ENCODE assay signal across 8 cellular contexts in the genomic region with DNA sequence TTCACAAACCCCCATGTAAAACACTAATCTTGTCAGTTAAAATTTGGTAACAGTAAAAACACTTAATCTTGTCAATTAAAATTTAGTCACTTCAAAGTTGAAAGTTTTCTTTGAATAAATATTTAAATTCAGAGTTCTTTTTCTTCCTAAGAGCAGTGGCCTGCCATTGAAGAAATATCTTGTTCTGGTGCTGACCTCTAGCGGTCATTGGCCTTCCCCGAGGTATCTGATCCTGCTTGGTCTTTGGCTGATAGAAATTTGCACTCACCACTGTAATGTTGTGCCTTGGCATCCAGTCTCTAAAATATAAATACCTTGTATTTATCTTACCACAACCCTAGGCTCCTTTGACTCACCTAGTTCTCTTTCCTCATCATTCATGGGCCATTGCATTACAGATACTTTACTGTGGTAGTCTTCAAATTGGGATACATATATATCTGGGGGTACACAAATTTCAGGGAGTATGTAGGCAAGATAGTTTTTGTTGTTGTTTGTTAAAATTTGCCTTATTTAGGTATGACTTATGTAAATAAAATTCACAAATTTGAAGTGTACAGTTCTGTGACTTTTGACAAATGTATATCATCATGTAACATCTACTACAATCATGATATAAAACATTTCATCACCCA. TPM values are rescaled to one million over a fixed set of nuclear protein-coding genes. Genes with fewer than 3 reads are reported as not detected.
DNase-seq lines count a peak whose midpoint lies in the region; ATAC-seq and TF ChIP-seq lines count a peak whose summit lies in the region.

No MANE protein-coding gene starts in this region.

- no peaks in the 10 kb centered on the region for H3K27me3 Mint-ChIP-seq in nephron (ENCODE audit: low read depth)

- no peak overlapping the region for H3K27ac ChIP-seq in esophagus squamous epithelium

- no peaks in the 10 kb centered on the region for H3K36me3 ChIP-seq in esophagus squamous epithelium

- no peak for TF ChIP-seq POLR2A in esophagus squamous epithelium (IDR thresholded peaks at IDR 0.05)

- peak; percentile 80 for ATAC-seq in GM18861 (IDR thresholded peaks at IDR 0.05; ENCODE audit: unreplicated experiment)
- peak; percentile 81 for ATAC-seq in stimulated activated naive CD8-positive, alpha-beta T cell treated with anti-CD3 and anti-CD28 coated beads, Interleukin-15, Interleukin-2, amounts not matched to agents 100 U/mL and 50 U/mL, for 24 hours

- H3K4me1 Mint-ChIP-seq in nephron, result no peaks in the 10 kb centered on the region

- H3K4me3 Mint-ChIP-seq in nephron, result no peak overlapping the region

- H3K4me1 ChIP-seq in esophagus squamous epithelium, result no peaks in the 10 kb centered on the region

- peak; percentile 92 for TF ChIP-seq CTCF in AG10803 (conservative IDR thresholded peaks at IDR 0.05; ENCODE audit: low read length)
- peak; percentile 37 to 80 (median 77) for TF ChIP-seq CTCF in esophagus squamous epithelium (IDR thresholded peaks at IDR 0.05)
- TF ChIP-seq CTCF in nephron (IDR thresholded peaks at IDR 0.05; ENCODE audit: unreplicated experiment in 3 of 3), result peak; percentile 83 to 89 (median 88)

- peak; percentile 71 for DNase-seq in AG10803 (ENCODE audit: low read depth)
- DNase-seq in HS-27A (ENCODE audit: low read depth), result peak; percentile 31
- DNase-seq in OCI-M1 (lab: John Stamatoyannopoulos, UW), result peak; percentile 88
- DNase-seq in activated T-cell treated with anti-CD3 and anti-CD28 coated beads for 24 hours (ENCODE audit: low read depth), result peak; percentile 66
- no peak for DNase-seq in esophagus squamous epithelium (lab: John Stamatoyannopoulos, UW)
- peak; percentile 77 for DNase-seq in stimulated activated naive CD8-positive, alpha-beta T cell treated with anti-CD3 and anti-CD28 coated beads, Interleukin-15, Interleukin-2, amounts not matched to agents 100 U/mL and 50 U/mL, for 24 hours

- intact Hi-C loops in esophagus squamous epithelium (cut with DNase I), result loop anchor here (5.0 kb wide), 1 partner anchor 70 kb away; no protein-coding TSS in a partner anchor

- no peaks in the 10 kb centered on the region for H3K9me3 ChIP-seq in esophagus squamous epithelium

- 0% methylated on average over 2 of the region's 2 CpGs for WGBS in esophagus squamous epithelium, 2 donors

- H3K9me3 Mint-ChIP-seq in nephron, result no peaks in the 10 kb centered on the region

- H3K27ac Mint-ChIP-seq in nephron, result no peak overlapping the region

- H3K4me3 ChIP-seq in AG10803 (ENCODE audit: low read length) (no peak overlapping the region), esophagus squamous epithelium (no peak overlapping the region)

- H3K27me3 ChIP-seq in esophagus squamous epithelium, result no peaks in the 10 kb centered on the region

- no peaks in the 10 kb centered on the region for H3K36me3 Mint-ChIP-seq in nephron (ENCODE audit: low read depth)

RNA-seq across cellular contexts. Expression of gene ART3, which starts 6.7 kb away (rescaled TPM):
- 1 to 10 TPM in 2 of 4 donors, under 1 TPM in 2; 0.85 to 2.7 (median 1.7) TPM for total RNA-seq in esophagus squamous epithelium

RNA-seq across cellular contexts. Expression of gene CXCL11, which starts 31.9 kb away (rescaled TPM):
- under 1 TPM in 1 of 4 donors, not detected in 3; 0.26 TPM for total RNA-seq in esophagus squamous epithelium

RNA-seq across cellular contexts. Expression of gene CXCL10, which starts 44.5 kb away (rescaled TPM):
- 1 to 10 TPM in 1 of 4 donors, under 1 TPM in 3; 0.35 to 8.9 (median 0.55) TPM for total RNA-seq in esophagus squamous epithelium
